In genomic region chr17:60565233-60565632, GRCh38 we compare ENCODE assay signal across 1 cellular context.
TF ChIP-seq lines count a peak whose summit lies in the region.

No MANE protein-coding gene starts in this region.

TF ChIP-seq in GM12878, 131 proteins besides CTCF, POLR2A, EP300 and RAD21:
- TF ChIP-seq MYC (IDR thresholded peaks at IDR 0.05; ENCODE audit: insufficient read depth, insufficient read length, insufficient replicate concordance, low read length, severe bottlenecking) (no peak), SMAD1 (IDR thresholded peaks at IDR 0.05; ENCODE audit: low read depth, partially characterized antibody) (no peak), NFXL1 (IDR thresholded peaks at IDR 0.05; ENCODE audit: borderline replicate concordance) (peak; percentile 61; the same call in 1 of the 2 replicates), IKZF2 (IDR thresholded peaks at IDR 0.05) (no peak), ETV6 (conservative IDR thresholded peaks at IDR 0.05 in 1 of 2, IDR thresholded peaks at IDR 0.05 in 1 of 2; ENCODE audit: borderline replicate concordance in 1 of 2, low read depth in 1 of 2) (0 out of 4 replicates have a peak, but pooled peaks of 1 of the 2 experiments have one; percentile 61)
